ENCODE assay signal across 8 cellular contexts in genomic region chr1:110207831-110208230, GRCh38. TPM values are rescaled to one million over a fixed set of nuclear protein-coding genes. Genes with fewer than 3 reads are reported as not detected.
DNase-seq lines count a peak whose midpoint lies in the region; ATAC-seq and TF ChIP-seq lines count a peak whose summit lies in the region.

No MANE protein-coding gene starts in this region.

- H3K27ac Mint-ChIP-seq in nephron progenitor cell = no peak overlapping the region

- TF ChIP-seq CTCF in GM20000 (IDR thresholded peaks at IDR 0.05; ENCODE audit: extremely low read depth, missing control alignments) (peak; percentile 68), epithelial cell of proximal tubule (conservative IDR thresholded peaks at IDR 0.05; ENCODE audit: low read depth, low read length) (peak; percentile 96), nephron progenitor cell (IDR thresholded peaks at IDR 0.05) (peak; percentile 90)

- ATAC-seq in stimulated activated naive CD8-positive, alpha-beta T cell treated with anti-CD3 and anti-CD28 coated beads, Interleukin-15, Interleukin-2, amounts not matched to agents 100 U/mL and 50 U/mL, for 24 hours = peak; percentile 30
- ATAC-seq in GM18861 (IDR thresholded peaks at IDR 0.05; ENCODE audit: unreplicated experiment) = no peak

- H3K4me3 Mint-ChIP-seq in nephron progenitor cell = no peak overlapping the region

- H3K4me3 ChIP-seq in epithelial cell of proximal tubule (ENCODE audit: low read depth, low read length) = no peak overlapping the region

- peak; percentile 14 to 31 for DNase-seq in AML-193 (lab: John Stamatoyannopoulos, UW)
- DNase-seq in GM20000 (ENCODE audit: low spot score) = peak; percentile 81
- DNase-seq in NOMO-1 treated with DMSO at 0.1 percent for 48 hours (lab: John Stamatoyannopoulos, UW; ENCODE audit: unreplicated experiment) = peak; percentile 38
- DNase-seq in activated CD8-positive, alpha-beta memory T cell treated with anti-CD3 and anti-CD28 coated beads, Interleukin-2, amount 50 U/mL, for 48 hours = peak; percentile 88
- DNase-seq in epithelial cell of proximal tubule (ENCODE audit: low read depth) = no peak
- DNase-seq in nephron progenitor cell = peak; percentile 87
- DNase-seq in stimulated activated naive CD8-positive, alpha-beta T cell treated with anti-CD3 and anti-CD28 coated beads, Interleukin-15, Interleukin-2, amounts not matched to agents 100 U/mL and 50 U/mL, for 24 hours = peak; percentile 84

- peaks cover 61% of the 10 kb centered on the region for H3K27me3 Mint-ChIP-seq in nephron progenitor cell (ENCODE audit: low read depth, poor library complexity)

- no peaks in the 10 kb centered on the region for H3K9me3 Mint-ChIP-seq in nephron progenitor cell

- peaks cover 34% of the 10 kb centered on the region for H3K4me1 Mint-ChIP-seq in nephron progenitor cell

- H3K36me3 Mint-ChIP-seq in nephron progenitor cell (ENCODE audit: low read depth) = no peaks in the 10 kb centered on the region

RNA-seq across cellular contexts. Expression of gene KCNC4, which starts 2.3 kb away (rescaled TPM):
- 2.1 and 4.2 TPM in 2 replicates for total RNA-seq in epithelial cell of proximal tubule

RNA-seq across cellular contexts. Expression of gene SLC6A17, which starts 57.5 kb away (rescaled TPM):
- total RNA-seq in epithelial cell of proximal tubule = 0.35 and 0.43 TPM in 2 replicates
